ENCODE assay signal across 15 cellular contexts in the genomic region with DNA sequence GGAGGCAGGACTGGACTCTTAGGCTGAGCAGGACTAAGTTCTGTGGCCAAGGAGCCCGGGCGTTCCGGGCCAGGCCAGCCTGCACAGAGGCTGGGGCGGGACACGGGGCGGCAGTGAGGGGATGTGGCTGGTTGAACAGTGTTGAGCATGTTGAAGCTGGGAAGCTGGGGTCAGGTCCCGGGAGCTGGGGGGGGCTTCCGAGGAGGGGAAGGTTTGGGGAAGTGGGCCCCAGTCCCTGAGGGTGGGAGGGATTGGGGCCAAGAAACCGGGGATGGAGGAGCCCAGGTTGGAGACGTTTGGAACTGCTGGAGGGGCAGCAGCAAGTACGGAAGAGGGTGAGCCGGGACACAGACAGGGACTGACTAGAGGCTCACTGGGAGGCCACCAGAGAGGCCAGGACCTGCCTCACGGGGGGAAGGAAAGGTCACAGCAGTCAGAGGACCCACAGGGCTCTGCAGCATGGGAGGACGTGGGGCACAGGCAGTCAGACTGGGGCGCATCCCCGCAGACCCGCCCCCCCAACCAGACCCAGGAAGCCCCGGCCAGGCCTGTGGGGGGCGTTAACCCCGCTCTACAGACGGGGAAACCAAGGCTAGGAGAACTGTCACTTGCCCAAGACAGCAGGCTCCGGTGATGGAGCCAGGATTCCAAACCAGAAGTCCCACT. TPM values are rescaled to one million over a fixed set of nuclear protein-coding genes. Genes with fewer than 3 reads are reported as not detected.
DNase-seq lines count a peak whose midpoint lies in the region; FAIRE-seq and TF ChIP-seq lines count a peak whose summit lies in the region.
"Had no signal": no experiment of that assay in that cellular context is flagged by ENCODE, and none has a peak within 500 bp of the region (broad histone marks: within the 10 kb centered on the region; RNA-seq: fewer than 3 reads in every experiment).

No MANE protein-coding gene starts in this region.

- peak overlapping the region; percentile 9 to 54 for H3K18ac ChIP-seq in mesenchymal stem cell (ENCODE audit: low read depth in 1 of 2, low read length in 2 of 2)

- no peaks in the 10 kb centered on the region for H3K27me3 ChIP-seq in mesenchymal stem cell (ENCODE audit: control insufficient read depth in 1 of 2, insufficient read depth in 1 of 2, low read length in 2 of 2)
- H3K27me3 ChIP-seq: BLaER1 had no signal

- H2BK15ac ChIP-seq in mesenchymal stem cell (ENCODE audit: low read depth, poor library complexity, severe bottlenecking): no peak overlapping the region

- H3K9ac ChIP-seq in mesenchymal stem cell (ENCODE audit: low read length): peak overlapping the region; percentile 79
- H3K9ac ChIP-seq: BLaER1 had no signal

- no peak overlapping the region for H3K4me3 Mint-ChIP-seq in HFFc6
- H3K4me3 Mint-ChIP-seq: natural killer cell treated with Interleukin-12 subunit alpha and Interleukin-12 subunit beta and Interleukin-15 and Interleukin-18, amount 100 ng/mL, for 72 hours had no signal

- no peaks in the 10 kb centered on the region for H3K9me3 ChIP-seq in mesenchymal stem cell (ENCODE audit: control insufficient read depth, low read length)
- H3K9me3 ChIP-seq: BLaER1 had no signal

- H2AK5ac ChIP-seq in mesenchymal stem cell (ENCODE audit: low read length, severe bottlenecking): peak overlapping the region; percentile 63

- H3K4me2 ChIP-seq in mesenchymal stem cell (ENCODE audit: low read length, poor library complexity, severe bottlenecking): no peak overlapping the region
- H3K4me2 ChIP-seq: BLaER1 had no signal

- no peak for TF ChIP-seq CTCF in HFFc6 (IDR thresholded peaks at IDR 0.05)
- no peak for TF ChIP-seq CTCF in coronary artery (IDR thresholded peaks at IDR 0.05)

- no peaks in the 10 kb centered on the region for H3K9me3 Mint-ChIP-seq in HFFc6
- H3K9me3 Mint-ChIP-seq: activated naive CD4-positive, alpha-beta T cell treated with anti-CD3 and anti-CD28 coated beads, Interleukin-2, amount 50 U/mL, for 72 hours; natural killer cell treated with Interleukin-12 subunit alpha and Interleukin-12 subunit beta and Interleukin-15 and Interleukin-18, amount 100 ng/mL, for 72 hours had no signal

- 86% methylated on average over 21 of the region's 22 CpGs for WGBS in mesenchymal stem cell

- no peak overlapping the region for H2BK120ac ChIP-seq in mesenchymal stem cell (ENCODE audit: low read depth, low read length)

- peaks cover 42% of the 10 kb centered on the region for H3K4me1 ChIP-seq in mesenchymal stem cell (ENCODE audit: control insufficient read depth, insufficient read depth, low read depth, low read length)
- H3K4me1 ChIP-seq: BLaER1 had no signal

- peak overlapping the region; percentile 86 for H4K91ac ChIP-seq in mesenchymal stem cell (ENCODE audit: low read length)

- no peak overlapping the region for H3K14ac ChIP-seq in mesenchymal stem cell (ENCODE audit: low read length in 2 of 2)

- H3K27me3 Mint-ChIP-seq in HFFc6 (ENCODE audit: insufficient read depth): peaks cover 25% of the 10 kb centered on the region
- H3K27me3 Mint-ChIP-seq: natural killer cell treated with Interleukin-12 subunit alpha and Interleukin-12 subunit beta and Interleukin-15 and Interleukin-18, amount 100 ng/mL, for 72 hours had no signal

- peak overlapping the region; percentile 16 for H4K8ac ChIP-seq in mesenchymal stem cell (ENCODE audit: low read length)

- H3K27ac ChIP-seq in coronary artery (peak overlapping the region; percentile 70 to 88), mesenchymal stem cell (ENCODE audit: low read length, poor library complexity, severe bottlenecking) (peak overlapping the region; percentile 74), substantia nigra (ENCODE audit: low read depth, low read length, poor library complexity, severe bottlenecking) (peak overlapping the region; percentile 87)
- H3K27ac ChIP-seq: BLaER1, WERI-Rb-1 had no signal

- H2BK12ac ChIP-seq in mesenchymal stem cell (ENCODE audit: low read length in 2 of 2): no peak overlapping the region

- no peaks in the 10 kb centered on the region for H3K36me3 Mint-ChIP-seq in HFFc6 (ENCODE audit: low read depth)
- H3K36me3 Mint-ChIP-seq: activated naive CD4-positive, alpha-beta T cell treated with anti-CD3 and anti-CD28 coated beads, Interleukin-2, amount 50 U/mL, for 72 hours; natural killer cell treated with Interleukin-12 subunit alpha and Interleukin-12 subunit beta and Interleukin-15 and Interleukin-18, amount 100 ng/mL, for 72 hours had no signal

- peaks cover 13% of the 10 kb centered on the region for H3K79me1 ChIP-seq in mesenchymal stem cell (replicated peaks; ENCODE audit: low read length, poor library complexity, severe bottlenecking)

- no peak overlapping the region for H2AFZ ChIP-seq in mesenchymal stem cell (ENCODE audit: low read depth, low read length)

- FAIRE-seq in RCC 7860 (lab: Jason Lieb, UNC): no peak

- H3K4me3 ChIP-seq in coronary artery: peak overlapping the region; percentile 17
- no peak overlapping the region for H3K4me3 ChIP-seq in mesenchymal stem cell (ENCODE audit: insufficient read depth in 1 of 2, low read depth in 1 of 2, low read length in 2 of 2)
- H3K4me3 ChIP-seq: BLaER1 had no signal

- peak overlapping the region; percentile 73 for H3K27ac Mint-ChIP-seq in HFFc6
- H3K27ac Mint-ChIP-seq: activated naive CD4-positive, alpha-beta T cell treated with anti-CD3 and anti-CD28 coated beads, Interleukin-2, amount 50 U/mL, for 72 hours; natural killer cell treated with Interleukin-12 subunit alpha and Interleukin-12 subunit beta and Interleukin-15 and Interleukin-18, amount 100 ng/mL, for 72 hours had no signal

- H3K36me3 ChIP-seq in mesenchymal stem cell (ENCODE audit: control insufficient read depth in 1 of 2, insufficient read depth in 2 of 2, low read depth in 1 of 2, low read length in 2 of 2): peaks cover 50 to 55% of the 10 kb centered on the region in 2 experiments

- H3K4me1 Mint-ChIP-seq in HFFc6 (ENCODE audit: low read depth): peaks cover 14% of the 10 kb centered on the region

- H3K23ac ChIP-seq in mesenchymal stem cell (ENCODE audit: low read length in 2 of 2): no peak overlapping the region

- no peak overlapping the region for H2BK5ac ChIP-seq in mesenchymal stem cell (ENCODE audit: low read depth, low read length, poor library complexity, severe bottlenecking)

- H3K4ac ChIP-seq in mesenchymal stem cell (ENCODE audit: low read depth in 1 of 2, low read length in 2 of 2): peak overlapping the region in 1 of 2 experiments; percentile 24

- DNase-seq in HFFc6 (no peak), coronary artery (ENCODE audit: low spot score) (no peak), mesenchymal stem cell (no peak), substantia nigra (lab: John Stamatoyannopoulos, UW) (no peak), RCC 7860 (ENCODE audit: low spot score) (no peak), DMS153 treated with DMSO at 0.1 percent for 48 hours (lab: John Stamatoyannopoulos, UW; ENCODE audit: unreplicated experiment) (no peak)
- no peak for DNase-seq in stimulated activated CD4-positive, alpha-beta T cell treated with anti-CD3 and anti-CD28 coated beads, Interleukin-2, amount 100 ng/mL, for 48 hours
- DNase-seq in activated CD4-positive, CD25-positive, alpha-beta regulatory T cell (lab: John Stamatoyannopoulos, UW): no peak
- DNase-seq: DND-41; NK-92 treated with Interleukin-12 subunit alpha and Interleukin-12 subunit beta, amount 100 ng/mL, for 24 hours; stimulated activated CD4-positive, alpha-beta T cell treated with anti-CD3 and anti-CD28 coated beads, Interleukin-15, amount 100 ng/mL, for 24 hours; WERI-Rb-1 had no signal

RNA-seq across cellular contexts. Expression of gene TAX1BP3, which starts 9.5 kb away (rescaled TPM):
- 100 to 1,000 TPM; 289 to 336 (median 313) TPM for total RNA-seq in HFFc6 (2021; fragmentation: NEBNext Ultra II Directional; extraction: Animal tissue kit (Norgen Biotek cat#: 25700))
- polyA plus RNA-seq in mesenchymal stem cell (2013, experiment 1 of 2): 119 TPM
- polyA plus RNA-seq in mesenchymal stem cell (2013, experiment 2 of 2): 117 TPM

RNA-seq across cellular contexts. Expression of gene EMC6, which starts 9.7 kb away (rescaled TPM):
- 10 to 100 TPM; 57.6 to 66.8 (median 64.1) TPM for total RNA-seq in HFFc6 (2021; fragmentation: NEBNext Ultra II Directional; extraction: Animal tissue kit (Norgen Biotek cat#: 25700))
- 102 TPM for polyA plus RNA-seq in mesenchymal stem cell (2013, experiment 1 of 2)
- polyA plus RNA-seq in mesenchymal stem cell (2013, experiment 2 of 2): 107 TPM

RNA-seq across cellular contexts. Expression of gene CTNS, which starts 22.4 kb away (rescaled TPM):
- 10 to 100 TPM in 1 of 6 experiments, 1 to 10 TPM in 5; 8.8 to 10.2 (median 9.0) TPM for total RNA-seq in HFFc6 (2021; fragmentation: NEBNext Ultra II Directional; extraction: Animal tissue kit (Norgen Biotek cat#: 25700))
- 28.5 TPM for polyA plus RNA-seq in mesenchymal stem cell (2013, experiment 1 of 2)
- 28.1 TPM for polyA plus RNA-seq in mesenchymal stem cell (2013, experiment 2 of 2)

RNA-seq across cellular contexts. Expression of gene SHPK, which starts 22.9 kb away (rescaled TPM):
- total RNA-seq in HFFc6 (2021; fragmentation: NEBNext Ultra II Directional; extraction: Animal tissue kit (Norgen Biotek cat#: 25700)): 10 to 100 TPM in 1 of 6 experiments, 1 to 10 TPM in 5; 7.9 to 10.5 (median 9.1) TPM
- polyA plus RNA-seq in mesenchymal stem cell (2013, experiment 1 of 2): 7.4 TPM
- polyA plus RNA-seq in mesenchymal stem cell (2013, experiment 2 of 2): 7.5 TPM

RNA-seq across cellular contexts. Expression of gene P2RX5, which starts 37.0 kb away (rescaled TPM):
- 10 to 100 TPM in 2 of 6 experiments, 1 to 10 TPM in 4; 5.2 to 16.1 (median 7.0) TPM for total RNA-seq in HFFc6 (2021; fragmentation: NEBNext Ultra II Directional; extraction: Animal tissue kit (Norgen Biotek cat#: 25700))
- polyA plus RNA-seq in mesenchymal stem cell (2013, experiment 1 of 2): 0.35 TPM
- polyA plus RNA-seq in mesenchymal stem cell (2013, experiment 2 of 2): 0.30 TPM
